ENCODE assay signal across 21 cellular contexts in the genomic region with DNA sequence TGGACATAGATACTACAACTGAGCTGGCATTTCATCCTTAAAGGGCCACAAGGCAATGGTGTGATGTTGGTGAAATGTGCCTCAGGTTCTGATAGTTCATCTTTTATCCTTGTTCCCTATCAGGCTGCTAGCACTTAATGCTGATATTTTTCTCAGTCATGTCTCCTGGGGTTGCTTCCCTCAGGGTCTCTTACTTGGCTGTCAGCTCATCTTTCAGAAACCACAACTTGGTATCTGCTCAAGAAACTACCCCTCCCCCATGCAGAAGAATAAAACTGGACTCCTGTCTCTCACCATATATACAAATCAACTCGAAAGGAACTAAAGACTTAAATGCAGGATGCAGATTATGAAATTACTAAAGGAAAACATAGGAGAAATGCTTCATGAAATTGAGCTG.
DNase-seq lines count a peak whose midpoint lies in the region; FAIRE-seq and TF ChIP-seq lines count a peak whose summit lies in the region.
"Had no signal": no experiment of that assay in that cellular context is flagged by ENCODE, and none has a peak within 500 bp of the region (broad histone marks: within the 10 kb centered on the region; RNA-seq: fewer than 3 reads in every experiment).

No MANE protein-coding gene starts in this region.

- no peak overlapping the region for H3K27ac ChIP-seq in adrenal gland
- H3K27ac ChIP-seq: SJSA1 had no signal

- H3K27me3 ChIP-seq in Loucy (ENCODE audit: insufficient read depth, low read length, poor library complexity, severe bottlenecking) (no peaks in the 10 kb centered on the region), adrenal gland (no peaks in the 10 kb centered on the region)
- H3K27me3 ChIP-seq: SJSA1 had no signal

- 68 to 81% (median 79%) methylated on average over 1 of the region's 1 CpG for WGBS in adrenal gland, 4 donors

- DNase-seq in GM12891 (ENCODE audit: insufficient read length, low spot score) (no peak), OCI-M1 (lab: John Stamatoyannopoulos, UW) (peak; percentile 71), islet precursor cell (peak; percentile 40), A172 (ENCODE audit: low spot score) (no peak), SIG-M5 treated with dmso at 0.1 percent for 504 hours (lab: John Stamatoyannopoulos, UW; ENCODE audit: unreplicated experiment) (no peak), adrenal gland (no peak), NCI-H2081 treated with DMSO at 0.1 percent for 48 hours (lab: John Stamatoyannopoulos, UW) (no peak)
- DNase-seq: AML-193; Caco-2; CD4-positive, alpha-beta T cell; DMS153; EL; NCI-H1105 treated with DMSO at 0.1 percent for 48 hours; NCI-H1694; NCI-H510A; NCI-H774; SW 1271; T-helper 2 cell had no signal

- H3K4me2 ChIP-seq in Loucy (ENCODE audit: low read depth, low read length, poor library complexity, severe bottlenecking) = peak overlapping the region; percentile 7

- peak; percentile 56 for FAIRE-seq in GM12891 (lab: Jason Lieb, UNC)
- FAIRE-seq: K562 had no signal

- no peaks in the 10 kb centered on the region for H4K20me1 ChIP-seq in Loucy (ENCODE audit: insufficient read depth, low read length, poor library complexity, severe bottlenecking)

- intact Hi-C loops in adrenal gland (cut with DNase I) = no loop called here

- H3K9me3 ChIP-seq in Loucy (ENCODE audit: insufficient read depth, low read depth, low read length) (no peaks in the 10 kb centered on the region), adrenal gland (replicated peaks in 1 of 3) (no peaks in the 10 kb centered on the region)
- H3K9me3 ChIP-seq: Caco-2, SJSA1 had no signal

- TF ChIP-seq POLR2A in GM12891 (IDR thresholded peaks at IDR 0.05; ENCODE audit: low read depth, low read length) (no peak), adrenal gland (IDR thresholded peaks at IDR 0.05) (no peak)

- H3K4me3 ChIP-seq in Loucy (ENCODE audit: low read length, poor library complexity, severe bottlenecking) = no peak overlapping the region
- no peak overlapping the region for H3K4me3 ChIP-seq in adrenal gland
- H3K4me3 ChIP-seq: K562, SJSA1 had no signal

- H3K9me2 ChIP-seq in Loucy (replicated peaks; ENCODE audit: low read depth, low read length) = no peaks in the 10 kb centered on the region

- H3F3A ChIP-seq in Loucy (ENCODE audit: low read depth) = no peaks in the 10 kb centered on the region

- H2AFZ ChIP-seq in Loucy (ENCODE audit: low read length) = no peak overlapping the region

- no peaks in the 10 kb centered on the region for H3K79me2 ChIP-seq in Loucy (ENCODE audit: insufficient read depth, low read length)

- no peak overlapping the region for H3K9ac ChIP-seq in Loucy (ENCODE audit: low read depth, low read length, poor library complexity, severe bottlenecking)

- no peaks in the 10 kb centered on the region for H3K36me3 ChIP-seq in Loucy (ENCODE audit: insufficient read depth, low read length)
- no peaks in the 10 kb centered on the region for H3K36me3 ChIP-seq in adrenal gland (replicated peaks in 1 of 2)
- H3K36me3 ChIP-seq: SJSA1 had no signal

- H3K4me1 ChIP-seq in Loucy (ENCODE audit: insufficient read depth, low read length, poor library complexity, severe bottlenecking) (peaks cover 13% of the 10 kb centered on the region), adrenal gland (replicated peaks in 1 of 2) (no peaks in the 10 kb centered on the region)
- H3K4me1 ChIP-seq: Caco-2 had no signal

- TF ChIP-seq CTCF in Loucy (conservative IDR thresholded peaks at IDR 0.05; ENCODE audit: low read length) = no peak
- no peak for TF ChIP-seq CTCF in adrenal gland (IDR thresholded peaks at IDR 0.05)

TF ChIP-seq in GM12891, 5 proteins besides CTCF, POLR2A, EP300 and RAD21:
- TF ChIP-seq TAF1 (IDR thresholded peaks at IDR 0.05; ENCODE audit: low read depth, low read length) = no peak
- no peak for TF ChIP-seq PAX5 (IDR thresholded peaks at IDR 0.05; ENCODE audit: insufficient read depth, low read length, severe bottlenecking)
- no peak for TF ChIP-seq SPI1 (IDR thresholded peaks at IDR 0.05; ENCODE audit: low read depth, low read length)
- TF ChIP-seq POLR2AphosphoS5 (IDR thresholded peaks at IDR 0.05; ENCODE audit: low read depth, low read length) = no peak
- no peak for TF ChIP-seq POU2F2 (IDR thresholded peaks at IDR 0.05; ENCODE audit: low read depth, low read length)

Comparison
In these comparisons a context has a peak if more than half of its experiments do, and no peak if none do; other contexts are left out.
1. DNase-seq: peak in OCI-M1 (single experiment) and islet precursor cell (single experiment); none in GM12891 (single experiment), A172 (single experiment), SIG-M5 treated with dmso at 0.1 percent for 504 hours (single experiment), adrenal gland (0 of 7) and NCI-H2081 treated with DMSO at 0.1 percent for 48 hours (single experiment).